Comparison of ENCODE assay signal across 26 cellular contexts in the genomic region with DNA sequence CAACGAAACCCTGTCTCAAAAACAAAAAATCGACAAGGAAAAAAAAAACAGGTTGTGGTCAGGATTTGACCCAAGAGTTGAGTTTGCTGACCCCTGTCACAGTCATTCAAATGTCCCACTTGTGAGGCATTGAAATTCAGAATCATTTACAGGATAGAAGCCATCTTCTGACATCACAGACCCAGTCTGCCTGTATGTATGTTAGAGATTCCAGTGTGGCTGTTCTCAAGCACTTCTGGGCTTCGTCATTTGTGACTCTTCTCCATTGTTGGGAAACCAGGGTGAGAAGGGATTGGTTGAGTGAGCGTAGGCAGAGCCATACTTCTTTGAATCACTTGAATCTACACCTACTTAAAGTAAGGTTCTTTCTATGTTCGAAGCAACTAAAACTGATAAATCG.
"Had no signal": no experiment of that assay in that cellular context is flagged by ENCODE, and none has a peak within 500 bp of the region (broad histone marks: within the 10 kb centered on the region; RNA-seq: fewer than 3 reads in every experiment).

No MANE protein-coding gene starts in this region.

- H3K27ac Mint-ChIP-seq: natural killer cell treated with Interleukin-12 subunit alpha and Interleukin-12 subunit beta and Interleukin-15 and Interleukin-18, amount 100 ng/mL, for 72 hours; nephron progenitor cell; stimulated activated effector memory CD8-positive, alpha-beta T cell treated with anti-CD3 and anti-CD28 coated beads, Interleukin-12 subunit alpha, Interleukin-12 subunit beta, amount 100 ng/mL, for 72 hours; stimulated activated naive B cell treated with anti-CD40 and anti-IgM and Interleukin-4, amounts not matched to agents 10 μg/mL and 1 μg/mL and 100 μg/mL, for 72 hours; stimulated activated naive CD8-positive, alpha-beta T cell treated with anti-CD3 and anti-CD28 coated beads, Interleukin-15, Interleukin-2, amounts not matched to agents 100 ng/mL and 50 ng/mL, for 24 hours had no signal

- H3K36me3 ChIP-seq: neutrophil, pancreas, prostate gland, thoracic aorta had no signal

- H3K4me3 Mint-ChIP-seq: natural killer cell treated with Interleukin-12 subunit alpha and Interleukin-12 subunit beta and Interleukin-15 and Interleukin-18, amount 100 ng/mL, for 72 hours; nephron progenitor cell; neural crest cell; stimulated activated effector memory CD8-positive, alpha-beta T cell treated with anti-CD3 and anti-CD28 coated beads, Interleukin-12 subunit alpha, Interleukin-12 subunit beta, amount 100 ng/mL, for 72 hours; stimulated activated naive B cell treated with anti-CD40 and anti-IgM and Interleukin-4, amounts not matched to agents 10 μg/mL and 1 μg/mL and 100 μg/mL, for 72 hours; stimulated activated naive CD8-positive, alpha-beta T cell treated with anti-CD3 and anti-CD28 coated beads, Interleukin-15, Interleukin-2, amounts not matched to agents 100 ng/mL and 50 ng/mL, for 24 hours had no signal

- DNase-seq: nephron progenitor cell; nucleus accumbens; pancreas; right cardiac atrium; right lobe of liver; sigmoid colon; small intestine; stimulated activated CD4-positive, alpha-beta T cell treated with anti-CD3 and anti-CD28 coated beads, Interleukin-15, amount 100 ng/mL, for 24 hours; stimulated activated CD4-positive, alpha-beta T cell treated with anti-CD3 and anti-CD28 coated beads, Interleukin-2, amount 100 ng/mL, for 24 hours; stimulated activated CD4-positive, alpha-beta T cell treated with anti-CD3 and anti-CD28 coated beads, Interleukin-2, amount 100 ng/mL, for 48 hours; stimulated activated CD4-positive, alpha-beta T cell treated with anti-CD3 and anti-CD28 coated beads, Interleukin-4, amount 100 ng/mL, for 24 hours; stimulated activated naive B cell treated with anti-CD40 and anti-IgM and Interleukin-4, amounts not matched to agents 10 μg/mL and 1 μg/mL and 100 μg/mL, for 72 hours; stimulated activated naive CD4-positive, alpha-beta T cell treated with Interleukin-2 at 50 U/mL for 16 hours; stomach; thyroid gland; trophoblast cell; upper lobe of left lung had no signal

- H3K27ac ChIP-seq: neutrophil, pancreas, prostate gland, right lobe of liver, sigmoid colon, stomach, thoracic aorta, thyroid gland, tibial nerve, upper lobe of left lung, vagina had no signal

- H3K4me1 ChIP-seq: pancreas, prostate gland, right lobe of liver, sigmoid colon, stomach, thyroid gland, tibial nerve, upper lobe of left lung, vagina had no signal

- H3K27me3 Mint-ChIP-seq: stimulated activated naive B cell treated with anti-CD40 and anti-IgM and Interleukin-4, amounts not matched to agents 10 μg/mL and 1 μg/mL and 100 μg/mL, for 72 hours; stimulated activated naive CD8-positive, alpha-beta T cell treated with anti-CD3 and anti-CD28 coated beads, Interleukin-15, Interleukin-2, amounts not matched to agents 100 ng/mL and 50 ng/mL, for 24 hours had no signal

- H3K27me3 ChIP-seq: neutrophil, pancreas, right lobe of liver, sigmoid colon, stomach, thyroid gland, tibial nerve, upper lobe of left lung, vagina had no signal

- H3K9me3 Mint-ChIP-seq: natural killer cell treated with Interleukin-12 subunit alpha and Interleukin-12 subunit beta and Interleukin-15 and Interleukin-18, amount 100 ng/mL, for 72 hours; neural crest cell; stimulated activated effector memory CD8-positive, alpha-beta T cell treated with anti-CD3 and anti-CD28 coated beads, Interleukin-12 subunit alpha, Interleukin-12 subunit beta, amount 100 ng/mL, for 72 hours; stimulated activated naive CD8-positive, alpha-beta T cell treated with anti-CD3 and anti-CD28 coated beads, Interleukin-15, Interleukin-2, amounts not matched to agents 100 ng/mL and 50 ng/mL, for 24 hours had no signal

- H3K4me3 ChIP-seq: pancreas, prostate gland, right lobe of liver, sigmoid colon, stomach, thoracic aorta, thyroid gland, tibial nerve, upper lobe of left lung, vagina had no signal

- H3K4me1 Mint-ChIP-seq: nephron progenitor cell; neural crest cell; stimulated activated effector memory CD8-positive, alpha-beta T cell treated with anti-CD3 and anti-CD28 coated beads, Interleukin-12 subunit alpha, Interleukin-12 subunit beta, amount 100 ng/mL, for 72 hours; stimulated activated naive B cell treated with anti-CD40 and anti-IgM and Interleukin-4, amounts not matched to agents 10 μg/mL and 1 μg/mL and 100 μg/mL, for 72 hours had no signal

- H3K36me3 Mint-ChIP-seq: natural killer cell treated with Interleukin-12 subunit alpha and Interleukin-12 subunit beta and Interleukin-15 and Interleukin-18, amount 100 ng/mL, for 72 hours; stimulated activated effector memory CD8-positive, alpha-beta T cell treated with anti-CD3 and anti-CD28 coated beads, Interleukin-12 subunit alpha, Interleukin-12 subunit beta, amount 100 ng/mL, for 72 hours had no signal

- ATAC-seq: natural killer cell treated with Interleukin-12 subunit alpha and Interleukin-12 subunit beta and Interleukin-15 and Interleukin-18, amount 100 ng/mL, for 72 hours; pancreas; right cardiac atrium; right lobe of liver; stimulated activated effector memory CD8-positive, alpha-beta T cell treated with anti-CD3 and anti-CD28 coated beads, Interleukin-12 subunit alpha, Interleukin-12 subunit beta, amount 100 ng/mL, for 72 hours; stimulated activated naive B cell treated with anti-CD40 and anti-IgM and Interleukin-4, amounts not matched to agents 10 μg/mL and 1 μg/mL and 100 μg/mL, for 72 hours had no signal
